In genomic region chr1:16534829-16535456, GRCh38 we compare ENCODE assay signal across 8 cellular contexts. TPM values are rescaled to one million over a fixed set of nuclear protein-coding genes. Genes with fewer than 3 reads are reported as not detected.
DNase-seq lines count a peak whose midpoint lies in the region; ATAC-seq and TF ChIP-seq lines count a peak whose summit lies in the region.
"Not testable (repeated sequence)": the region's sequence is repeated elsewhere in the genome, so short reads cannot be mapped to it uniquely, and the experiment has no call there.

No MANE protein-coding gene starts in this region.

- not testable (repeated sequence) for H3K27ac ChIP-seq in HCT116 (ENCODE audit: low read depth, low read length)

- in situ Hi-C loops in ACHN (cut with HindIII; ENCODE audit: low pct_ligation_motif_present, low pct_unique_long_range_greater_than_20kb, low sequenced_read_pairs) = not testable (repeated sequence)

- H3K4me3 ChIP-seq in HCT116 (replicated peaks in 1 of 2; ENCODE audit: low read depth in 1 of 2, low read length in 2 of 2) (0 out of 4 replicates have a peak overlapping the region, but pooled peaks of 1 of the 2 experiments have one; percentile 20), epithelial cell of esophagus (ENCODE audit: low read length) (peak overlapping the region; percentile 29)

- H3K36me3 Mint-ChIP-seq in activated naive CD4-positive, alpha-beta T cell treated with anti-CD3 and anti-CD28 coated beads, Interleukin-2, amount 50 U/mL, for 24 hours; immature natural killer cell: not testable (repeated sequence)

- not testable (repeated sequence) for TF ChIP-seq CTCF in HCT116 (IDR thresholded peaks at IDR 0.05 in 2 of 3, conservative IDR thresholded peaks at IDR 0.05 in 1 of 3; ENCODE audit: borderline replicate concordance in 1 of 3, insufficient read depth in 1 of 3, low read depth in 2 of 3, low read length in 2 of 3); epithelial cell of esophagus (IDR thresholded peaks at IDR 0.05; ENCODE audit: insufficient read depth, low read depth, low read length, missing control alignments)

- TSS peak; percentile 100 for BruUV-seq in HCT116 (replicated peaks; lab: Mats Ljungman, UMichigan)

- H3K36me3 ChIP-seq in HCT116 (ENCODE audit: control insufficient read depth in 1 of 2, insufficient read depth in 2 of 2, low read length in 2 of 2) = not testable (repeated sequence)

- H3K4me2 ChIP-seq in HCT116 (ENCODE audit: low read length) = peak overlapping the region; percentile 39

- H3K27me3 Mint-ChIP-seq in activated naive CD4-positive, alpha-beta T cell treated with anti-CD3 and anti-CD28 coated beads, Interleukin-2, amount 50 U/mL, for 24 hours = peaks cover 14% of the 10 kb centered on the region
- H3K27me3 Mint-ChIP-seq in immature natural killer cell (ENCODE audit: low read depth in 3 of 3) = peaks cover 11 to 23% (median 11%) of the 10 kb centered on the region in 3 donors

- H2AFZ ChIP-seq in HCT116 (ENCODE audit: low read depth, low read length, poor library complexity, severe bottlenecking) = not testable (repeated sequence)

- POLR2A ChIA-PET in HCT116 (lab: Charles Lee) = not testable (repeated sequence)

- CTCF ChIA-PET in HCT116 (lab: Charles Lee) = not testable (repeated sequence)

- intact Hi-C loops in HCT116 (cut with micrococcal nuclease) = not testable (repeated sequence)

- ATAC-seq in HCT116 = peak; percentile 92
- peak; percentile 21; the same call in 1 of the 3 replicates for ATAC-seq in SK-N-SH treated with all-trans-retinoic acid at 6 μM for 48 hours

- not testable (repeated sequence) for H3K27me3 ChIP-seq in HCT116 (ENCODE audit: insufficient read depth, low read length)

- H3K9me2 ChIP-seq in HCT116 (ENCODE audit: insufficient read depth) = not testable (repeated sequence)

- not testable (repeated sequence) for H3K9ac ChIP-seq in HCT116 (ENCODE audit: low read length)

- RAD21 ChIA-PET in HCT116 (lab: Charles Lee; ENCODE audit: low non-redundant PET in 1 of 2, low total read pairs in 2 of 2, uncharacterized antibody in 2 of 2, unreplicated experiment in 2 of 2) = interaction anchor here in 1 of 2 experiments (0.5 kb wide), 1 partner anchor 345 kb away, joined by 6 read pairs; no protein-coding TSS in a partner anchor

- TF ChIP-seq RAD21 in HCT116 (IDR thresholded peaks at IDR 0.05; ENCODE audit: low read depth) = not testable (repeated sequence)

- DNase-seq in ACHN (peak; percentile 48), HCT116 (ENCODE audit: low read depth, low spot score) (peak; percentile 76), epithelial cell of esophagus (ENCODE audit: low read depth) (peak; percentile 69), immature natural killer cell (peak in 2 of 3 donors; percentile 14 to 21), non-pigmented ciliary epithelial cell (ENCODE audit: low read depth) (peak; percentile 11)
- peak; percentile 41 for DNase-seq in stimulated activated CD8-positive, alpha-beta memory T cell treated with anti-CD3 and anti-CD28 coated beads, Interleukin-15, amount 100 ng/mL, for 24 hours (ENCODE audit: low read depth)

- not testable (repeated sequence) for H3K9me3 Mint-ChIP-seq in activated naive CD4-positive, alpha-beta T cell treated with anti-CD3 and anti-CD28 coated beads, Interleukin-2, amount 50 U/mL, for 24 hours; immature natural killer cell

- H3K9me3 ChIP-seq in HCT116 (ENCODE audit: control insufficient read depth in 1 of 2, insufficient read depth in 1 of 2, low read depth in 1 of 2, low read length in 2 of 2) = not testable (repeated sequence)

- not testable (repeated sequence) for H4K20me1 ChIP-seq in HCT116 (ENCODE audit: insufficient read depth)

- TF ChIP-seq POLR2A in HCT116 (IDR thresholded peaks at IDR 0.05; ENCODE audit: borderline replicate concordance, extremely low read depth, insufficient read depth, insufficient read length) = not testable (repeated sequence)

- not testable (repeated sequence) for H3K4me1 Mint-ChIP-seq in activated naive CD4-positive, alpha-beta T cell treated with anti-CD3 and anti-CD28 coated beads, Interleukin-2, amount 50 U/mL, for 24 hours; immature natural killer cell

- H3K4me1 ChIP-seq in HCT116 (ENCODE audit: control insufficient read depth in 1 of 2, insufficient read depth in 2 of 2, low read length in 2 of 2) = not testable (repeated sequence)

- H3K27ac Mint-ChIP-seq in activated naive CD4-positive, alpha-beta T cell treated with anti-CD3 and anti-CD28 coated beads, Interleukin-2, amount 50 U/mL, for 24 hours; immature natural killer cell: not testable (repeated sequence)

- peak overlapping the region; percentile 75 for H3K4me3 Mint-ChIP-seq in activated naive CD4-positive, alpha-beta T cell treated with anti-CD3 and anti-CD28 coated beads, Interleukin-2, amount 50 U/mL, for 24 hours
- H3K4me3 Mint-ChIP-seq in immature natural killer cell = peak overlapping the region; percentile 63 to 84 (median 78)

- H3K79me2 ChIP-seq in HCT116 (ENCODE audit: insufficient read depth, low read length) = not testable (repeated sequence)

TF ChIP-seq in HCT116, 20 proteins besides CTCF, POLR2A, EP300 and RAD21:
- TF ChIP-seq ATF3 (IDR thresholded peaks at IDR 0.05) (peak; percentile 88), ZBTB33 (IDR thresholded peaks at IDR 0.05; ENCODE audit: extremely low read depth, insufficient replicate concordance, low read length) (peak; percentile 10), CBX3 (IDR thresholded peaks at IDR 0.05; ENCODE audit: low read depth) (0 out of 2 replicates have a peak, but pooled peaks have one; percentile 23)

RNA-seq across cellular contexts. Expression of gene RNU1-1, which starts 20.9 kb away (rescaled TPM):
- total RNA-seq in HCT116 (2021; ENCODE audit: unreplicated experiment) = 1,685 TPM
- 8.8 and 29.6 TPM in 2 replicates for polyA plus RNA-seq in HCT116 (2012)
- polyA plus RNA-seq in immature natural killer cell = 10 to 100 TPM in 1 of 3 donors, not detected in 2; 28.1 TPM

Comparison
In these comparisons a context has a peak if more than half of its experiments do, and no peak if none do; other contexts are left out.
1. DNase-seq: peak in every context shown above with its lines; median percentile 76 in HCT116; 69 in epithelial cell of esophagus; 48 in ACHN; 41 in stimulated activated CD8-positive, alpha-beta memory T cell treated with anti-CD3 and anti-CD28 coated beads, Interleukin-15, amount 100 ng/mL, for 24 hours; 18 in immature natural killer cell; 11 in non-pigmented ciliary epithelial cell.